Comparison of ENCODE assay signal across 12 cellular contexts in the genomic region with DNA sequence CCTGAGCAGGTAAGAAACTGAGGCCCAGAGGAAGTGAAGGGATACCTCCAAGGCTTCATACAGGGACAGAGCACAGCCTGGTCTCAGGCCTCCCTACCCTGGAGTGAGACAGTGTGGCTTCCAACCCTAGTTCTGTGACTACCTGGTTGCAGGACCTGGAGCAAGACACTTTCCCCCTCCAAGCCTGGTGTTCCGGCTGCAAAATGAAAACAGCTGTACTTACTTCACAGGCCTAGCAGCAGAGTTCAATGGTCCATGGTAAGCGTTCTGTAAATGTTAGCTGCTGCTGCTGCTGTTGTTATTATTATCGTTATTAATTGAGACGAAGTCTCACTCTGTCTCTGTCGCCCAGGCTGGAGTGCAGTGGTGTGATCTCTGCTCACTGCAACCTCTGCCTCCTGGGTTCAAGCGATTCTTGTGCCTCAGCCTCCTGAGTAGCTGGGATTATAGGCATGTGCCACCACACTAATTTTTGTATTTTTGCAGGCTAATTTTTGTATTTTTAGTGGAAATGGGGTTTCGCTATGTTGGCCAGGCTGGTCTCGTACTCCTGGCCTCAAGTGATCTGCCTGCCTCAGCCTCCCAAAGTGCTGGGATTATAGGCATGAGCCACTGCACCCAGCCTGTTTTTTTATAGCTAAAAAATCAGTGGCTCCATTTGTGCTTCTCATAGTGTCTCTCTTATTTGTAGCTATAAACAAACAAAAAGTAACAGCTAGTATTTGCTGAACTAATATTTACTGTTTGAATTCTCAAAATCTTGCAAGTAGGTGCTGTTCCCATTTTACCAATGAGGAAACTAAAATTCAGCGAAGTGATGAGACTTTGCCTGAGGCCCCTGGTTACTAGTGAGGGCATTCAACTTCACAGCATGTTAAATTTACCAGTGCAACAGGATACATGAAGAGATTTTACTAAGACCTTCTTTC. TPM values are rescaled to one million over a fixed set of nuclear protein-coding genes. Genes with fewer than 3 reads are reported as not detected.
DNase-seq lines count a peak whose midpoint lies in the region; ATAC-seq and TF ChIP-seq lines count a peak whose summit lies in the region.
"Had no signal": no experiment of that assay in that cellular context is flagged by ENCODE, and none has a peak within 500 bp of the region (broad histone marks: within the 10 kb centered on the region; RNA-seq: fewer than 3 reads in every experiment).

No MANE protein-coding gene starts in this region.

- TF ChIP-seq CTCF in RWPE2 (IDR thresholded peaks at IDR 0.05; ENCODE audit: poor library complexity, severe bottlenecking), result no peak
- TF ChIP-seq CTCF in dorsolateral prefrontal cortex (IDR thresholded peaks at IDR 0.05 in 54 of 56, conservative IDR thresholded peaks at IDR 0.05 in 2 of 56; ENCODE audit: low read depth in 1 of 56, partially characterized antibody in 56 of 56), result no peak
- no peak for TF ChIP-seq CTCF in smooth muscle cell (IDR thresholded peaks at IDR 0.05; ENCODE audit: borderline replicate concordance, insufficient read depth, poor library complexity, severe bottlenecking)
- TF ChIP-seq CTCF in endothelial cell (IDR thresholded peaks at IDR 0.05; ENCODE audit: unreplicated experiment), result no peak

- H3K27ac ChIP-seq in RWPE2 (ENCODE audit: poor library complexity, severe bottlenecking), result peak overlapping the region; percentile 66
- H3K27ac ChIP-seq in dorsolateral prefrontal cortex, result peak overlapping the region in 55 of 59 donors; percentile 5 to 100 (median 99)
- peak overlapping the region; percentile 32 for H3K27ac ChIP-seq in smooth muscle cell (ENCODE audit: low read depth)
- H3K27ac ChIP-seq: brain microvascular endothelial cell had no signal

- H3K27ac Mint-ChIP-seq in endothelial cell (ENCODE audit: unreplicated experiment), result no peak overlapping the region

- H3K9me3 ChIP-seq in RWPE2 (ENCODE audit: severe bottlenecking) (no peaks in the 10 kb centered on the region), smooth muscle cell (replicated peaks; ENCODE audit: low read depth) (no peaks in the 10 kb centered on the region)

- no peak overlapping the region for H3K9ac ChIP-seq in smooth muscle cell (ENCODE audit: low read depth)

- H2AFZ ChIP-seq in smooth muscle cell (ENCODE audit: low read depth), result no peak overlapping the region

- H3K4me1 ChIP-seq in RWPE2 (ENCODE audit: insufficient read depth, poor library complexity, severe bottlenecking) (peaks cover 70% of the 10 kb centered on the region), smooth muscle cell (ENCODE audit: low read depth) (peaks cover 23% of the 10 kb centered on the region)

- H3K4me2 ChIP-seq in smooth muscle cell, result no peak overlapping the region

- peaks cover 51% of the 10 kb centered on the region for H4K20me1 ChIP-seq in smooth muscle cell (ENCODE audit: low read depth)

- H3K27me3 ChIP-seq in RWPE2 (ENCODE audit: insufficient read depth, poor library complexity, severe bottlenecking), result no peaks in the 10 kb centered on the region
- H3K27me3 ChIP-seq in dorsolateral prefrontal cortex, result no peaks in the 10 kb centered on the region
- no peaks in the 10 kb centered on the region for H3K27me3 ChIP-seq in smooth muscle cell (ENCODE audit: low read depth)
- H3K27me3 ChIP-seq: brain microvascular endothelial cell had no signal

- H3K27me3 Mint-ChIP-seq in endothelial cell (ENCODE audit: unreplicated experiment), result peaks cover 2% of the 10 kb centered on the region

- intact Hi-C loops in dorsolateral prefrontal cortex (cut with DNase I), result no loop called here

- WGBS in smooth muscle cell (ENCODE audit: low lambda C conversion rate), result 93% methylated on average over 9 of the region's 9 CpGs

- H3K36me3 ChIP-seq in RWPE2 (ENCODE audit: low read depth) (peaks cover 100% of the 10 kb centered on the region), smooth muscle cell (ENCODE audit: low read depth) (no peaks in the 10 kb centered on the region)

- H3K4me3 Mint-ChIP-seq in endothelial cell (ENCODE audit: unreplicated experiment), result no peak overlapping the region

- peak; percentile 1; the same call in 2 of the 3 replicates for ATAC-seq in RWPE2 (ENCODE audit: low read depth)
- no peak for ATAC-seq in GM18868 (IDR thresholded peaks at IDR 0.05; ENCODE audit: unreplicated experiment)

- no peak overlapping the region for H3K4me3 ChIP-seq in RWPE2 (ENCODE audit: severe bottlenecking)
- no peak overlapping the region for H3K4me3 ChIP-seq in dorsolateral prefrontal cortex
- no peak overlapping the region for H3K4me3 ChIP-seq in smooth muscle cell

- H3K36me3 Mint-ChIP-seq in endothelial cell (ENCODE audit: low read depth, unreplicated experiment), result peaks cover 18% of the 10 kb centered on the region

- peaks cover 65% of the 10 kb centered on the region for H3K4me1 Mint-ChIP-seq in endothelial cell (ENCODE audit: unreplicated experiment)

- H3K79me2 ChIP-seq in smooth muscle cell (ENCODE audit: low read depth), result peaks cover 23% of the 10 kb centered on the region

- no peaks in the 10 kb centered on the region for H3F3A ChIP-seq in smooth muscle cell (ENCODE audit: low read depth)

- DNase-seq in SIG-M5 treated with dmso at 0.1 percent for 504 hours (lab: John Stamatoyannopoulos, UW; ENCODE audit: unreplicated experiment) (peak; percentile 46), SIG-M5 (lab: John Stamatoyannopoulos, UW) (no peak), RWPE2 (ENCODE audit: low spot score) (no peak), dorsolateral prefrontal cortex (no peak), smooth muscle cell (lab: John Stamatoyannopoulos, UW; ENCODE audit: unreplicated experiment) (no peak), hippocampal formation (lab: John Stamatoyannopoulos, UW) (no peak), endothelial cell (ENCODE audit: low spot score) (no peak)
- DNase-seq: 8988T; stimulated activated naive CD4-positive, alpha-beta T cell had no signal

- no peaks in the 10 kb centered on the region for H3K9me3 Mint-ChIP-seq in endothelial cell (ENCODE audit: unreplicated experiment)

RNA-seq across cellular contexts. Expression of a gene that starts 41.9 kb away (rescaled TPM):
- 1 to 10 TPM in 73 of 120 experiments, under 1 TPM in 16, not detected in 31; 0.66 to 5.5 (median 1.8) TPM for total RNA-seq in dorsolateral prefrontal cortex
- total RNA-seq in smooth muscle cell, result not detected in 2 replicates
- 0.80 and 2.1 TPM in 2 replicates for polyA plus RNA-seq in smooth muscle cell
- total RNA-seq in endothelial cell (ENCODE audit: unreplicated experiment), result not detected
- total RNA-seq: mononuclear cell had no signal

RNA-seq across cellular contexts. Expression of a gene that starts 43.0 kb away (rescaled TPM):
- total RNA-seq in dorsolateral prefrontal cortex (100 to 1,000 TPM in 77 of 120 experiments, 10 to 100 TPM in 43; 79.5 to 144 (median 103) TPM), smooth muscle cell (35.5 and 47.0 TPM in 2 replicates), endothelial cell (ENCODE audit: unreplicated experiment) (52.9 TPM)
- polyA plus RNA-seq in smooth muscle cell, result 24.8 and 41.1 TPM in 2 replicates

RNA-seq across cellular contexts. Expression of a gene that starts 59.5 kb away (rescaled TPM):
- total RNA-seq in dorsolateral prefrontal cortex (1 to 10 TPM; 1.1 to 4.1 (median 2.6) TPM), smooth muscle cell (24.5 and 28.3 TPM in 2 replicates), endothelial cell (ENCODE audit: unreplicated experiment) (27.2 TPM)
- polyA plus RNA-seq in smooth muscle cell, result 18.7 and 21.7 TPM in 2 replicates

Comparison
In these comparisons a context has a peak if more than half of its experiments do, and no peak if none do; other contexts are left out.
1. H3K27ac ChIP-seq: peak in every context shown above with its lines; median percentile 99 in dorsolateral prefrontal cortex; 66 in RWPE2; 32 in smooth muscle cell.